In the genomic region with DNA sequence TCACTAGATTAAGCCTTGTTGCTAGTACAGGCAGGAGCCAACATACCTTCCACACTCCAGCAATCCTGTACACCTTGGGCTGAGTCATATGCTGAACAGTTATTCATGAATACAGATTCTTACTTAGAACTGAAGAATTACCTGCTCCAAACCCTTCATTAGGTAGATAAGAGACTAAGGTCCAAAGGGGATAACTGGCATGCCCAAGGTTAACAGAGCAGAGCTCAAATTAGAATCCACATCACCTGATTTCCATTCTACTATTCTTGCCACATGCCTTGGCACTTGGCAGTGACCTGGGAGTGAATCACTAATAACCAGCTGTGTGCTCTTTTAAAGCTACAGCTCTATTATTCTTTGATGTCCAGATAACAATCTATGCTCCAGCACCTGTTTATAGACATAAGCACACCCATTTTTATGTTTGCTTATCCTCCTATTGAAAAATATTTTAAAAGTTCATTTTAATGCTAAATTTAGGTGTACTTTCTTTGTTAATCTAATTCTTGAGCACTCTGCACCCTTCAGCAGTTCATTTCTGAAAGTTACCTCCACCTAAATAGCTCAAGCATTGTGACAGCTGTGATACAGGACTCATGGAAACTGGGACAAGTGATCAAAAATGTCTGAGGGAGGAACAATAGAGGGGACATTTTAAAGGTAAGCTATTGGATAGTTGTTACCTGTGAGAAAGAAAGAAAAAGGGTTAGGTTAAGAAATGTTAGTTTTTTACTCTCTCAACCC, we compare ENCODE assay signal across 1 cellular context.
A peak's percentile ranks its signal among the peaks of the same experiment; 100 is the strongest.
TF ChIP-seq lines count a peak whose summit lies in the region.

No MANE protein-coding gene starts in this region.

TF ChIP-seq in endothelial cell of umbilical vein, 7 proteins besides CTCF, POLR2A, EP300 and RAD21:
- TF ChIP-seq MYC (IDR thresholded peaks at IDR 0.05; ENCODE audit: low read depth, low read length) (no peak), JUN (IDR thresholded peaks at IDR 0.05; ENCODE audit: borderline replicate concordance, insufficient read depth, insufficient read length, low read depth) (no peak), FOS (IDR thresholded peaks at IDR 0.05; ENCODE audit: borderline replicate concordance, insufficient read depth, low read length) (no peak), GATA2 (IDR thresholded peaks at IDR 0.05; ENCODE audit: insufficient read depth, insufficient read length, low read depth, low read length) (peak; percentile 24), POLR2AphosphoS5 (IDR thresholded peaks at IDR 0.05; ENCODE audit: insufficient read depth, low read depth, low read length) (no peak)
- TF ChIP-seq, protein P1, sequence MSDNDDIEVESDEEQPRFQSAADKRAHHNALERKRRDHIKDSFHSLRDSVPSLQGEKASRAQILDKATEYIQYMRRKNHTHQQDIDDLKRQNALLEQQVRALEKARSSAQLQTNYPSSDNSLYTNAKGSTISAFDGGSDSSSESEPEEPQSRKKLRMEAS (IDR thresholded peaks at IDR 0.05; ENCODE audit: insufficient read depth, insufficient read length) = no peak
